In the genomic region with DNA sequence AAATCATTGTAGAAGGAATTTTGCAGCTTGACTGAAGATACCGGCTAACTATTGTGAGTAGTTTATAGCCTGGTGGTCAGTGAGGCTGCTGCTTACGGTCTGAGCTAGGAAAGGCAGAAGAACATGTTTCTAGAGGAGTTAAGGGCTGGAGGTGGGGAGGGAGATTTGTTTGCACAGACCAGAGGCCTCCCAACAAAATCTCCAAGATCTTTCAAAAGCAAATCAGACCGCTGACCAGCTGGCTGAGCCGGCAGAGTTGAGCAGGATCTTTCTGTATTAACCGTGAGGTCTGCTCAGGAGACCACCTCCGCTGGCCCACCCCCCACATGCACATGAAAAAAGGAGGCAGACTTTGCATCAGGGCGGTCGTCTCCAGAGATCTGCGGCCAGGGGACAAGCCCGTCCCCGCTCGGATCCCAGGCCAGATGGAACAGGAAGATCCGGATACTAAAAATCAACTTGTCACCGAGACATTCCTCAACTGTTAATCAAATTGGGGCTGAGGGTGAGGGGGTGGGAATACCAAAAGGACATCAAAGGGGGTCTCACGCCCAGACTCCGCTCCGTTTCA, we compare ENCODE assay signal across 28 cellular contexts.
A peak's percentile ranks its signal among the peaks of the same experiment; 100 is the strongest.
DNase-seq lines count a peak whose midpoint lies in the region; ATAC-seq, FAIRE-seq and TF ChIP-seq lines count a peak whose summit lies in the region.
"Had no signal": no experiment of that assay in that cellular context is flagged by ENCODE, and none has a peak within 500 bp of the region (broad histone marks: within the 10 kb centered on the region; RNA-seq: fewer than 3 reads in every experiment).

No MANE protein-coding gene starts in this region.

- TF ChIP-seq CTCF in SK-N-SH (IDR thresholded peaks at IDR 0.05): no peak
- no peak for TF ChIP-seq CTCF in mesothelial cell of epicardium (IDR thresholded peaks at IDR 0.05; ENCODE audit: unreplicated experiment)
- TF ChIP-seq CTCF in esophagus squamous epithelium (IDR thresholded peaks at IDR 0.05): no peak

- H3K27ac ChIP-seq in SK-N-SH (ENCODE audit: low read depth in 2 of 2, low read length in 1 of 2) (peak overlapping the region in 1 of 2 experiments; percentile 99; a peak in 2 of 4 replicates), esophagus squamous epithelium (no peak overlapping the region)
- H3K27ac ChIP-seq: 22Rv1, PC-9 had no signal

- no peak overlapping the region for H2AFZ ChIP-seq in SK-N-SH (ENCODE audit: low read depth)
- H2AFZ ChIP-seq: PC-9 had no signal

- peak overlapping the region in 1 of 2 experiments; percentile 33; a peak in 2 of 4 replicates for H3K4me3 ChIP-seq in SK-N-SH (ENCODE audit: low read depth in 2 of 2, low read length in 1 of 2)
- no peak overlapping the region for H3K4me3 ChIP-seq in esophagus squamous epithelium
- H3K4me3 ChIP-seq: GM12878, PC-9 had no signal

- peak overlapping the region; percentile 71 for H3K27ac Mint-ChIP-seq in mesothelial cell of epicardium
- H3K27ac Mint-ChIP-seq: activated naive CD8-positive, alpha-beta T cell; activated T-helper 2 cell treated with anti-CD3 and anti-CD28 coated beads, Interferon-gamma antibody, Interleukin-2, Interleukin-4, amounts not matched to agents 10 μg/mL and 5 μg/mL and 100 μg/mL, durations not matched to agents 14 hours and 24 hours and 36 hours; CD8-positive, alpha-beta T cell; effector memory CD8-positive, alpha-beta T cell; stimulated activated naive B cell treated with anti-CD40 and anti-IgM and Interleukin-4, amounts not matched to agents 10 μg/mL and 1 μg/mL and 100 μg/mL, for 72 hours; T-helper 1 cell treated with Interleukin-12 subunit alpha and Interleukin-12 subunit beta and Interleukin-4 antibody, amounts not matched to agents 30 μg/mL and 1 μg/mL, for 36 hours had no signal

- CTCF ChIA-PET in SK-N-SH (lab: Yijun Ruan, JAX): interaction anchor here (0.7 to 10.8 kb wide), 7 partner anchors 19 to 1533 kb away, joined by 3 to 182 read pairs (median 5); no protein-coding TSS in a partner anchor

- 18% methylated on average over 15 of the region's 17 CpGs for WGBS in SK-N-SH (ENCODE audit: low lambda C conversion rate)
- WGBS in esophagus squamous epithelium, 2 donors: 45 to 50% methylated on average over 11 to 17 of the region's 17 CpGs

- no peak for ATAC-seq in SK-N-SH treated with all-trans-retinoic acid at 6 μM for 48 hours
- ATAC-seq in GM21576 (IDR thresholded peaks at IDR 0.05; ENCODE audit: unreplicated experiment): no peak
- no peak for ATAC-seq in GM21529 (IDR thresholded peaks at IDR 0.05; ENCODE audit: unreplicated experiment)
- ATAC-seq: CD8-positive, alpha-beta T cell; effector memory CD8-positive, alpha-beta T cell; GM12878; HepG2; left ventricle myocardium superior; stimulated activated naive B cell treated with anti-CD40 and anti-IgM and Interleukin-4, amounts not matched to agents 10 μg/mL and 1 μg/mL and 100 μg/mL, for 72 hours had no signal

- POLR2A ChIA-PET in SK-N-SH (lab: Yijun Ruan, JAX): no interaction called here

- H3K4me1 ChIP-seq in SK-N-SH (ENCODE audit: control insufficient read depth in 1 of 2, insufficient read depth in 2 of 2, low read depth in 1 of 2, low read length in 1 of 2): peaks cover 5 to 85% of the 10 kb centered on the region in 2 experiments; a peak in 3 of 4 replicates
- H3K4me1 ChIP-seq in esophagus squamous epithelium: peaks cover 0 to 29% (median 3%) of the 10 kb centered on the region in 3 donors

- no peaks in the 10 kb centered on the region for H3K36me3 Mint-ChIP-seq in mesothelial cell of epicardium
- H3K36me3 Mint-ChIP-seq: activated naive CD8-positive, alpha-beta T cell; CD8-positive, alpha-beta T cell; stimulated activated naive B cell treated with anti-CD40 and anti-IgM and Interleukin-4, amounts not matched to agents 10 μg/mL and 1 μg/mL and 100 μg/mL, for 72 hours had no signal

- peak overlapping the region; percentile 33 for H3K4me3 Mint-ChIP-seq in mesothelial cell of epicardium
- H3K4me3 Mint-ChIP-seq: activated naive CD8-positive, alpha-beta T cell; CD8-positive, alpha-beta T cell; effector memory CD8-positive, alpha-beta T cell; stimulated activated naive B cell treated with anti-CD40 and anti-IgM and Interleukin-4, amounts not matched to agents 10 μg/mL and 1 μg/mL and 100 μg/mL, for 72 hours; T-helper 1 cell treated with Interleukin-12 subunit alpha and Interleukin-12 subunit beta and Interleukin-4 antibody, amounts not matched to agents 30 μg/mL and 1 μg/mL, for 36 hours had no signal

- intact Hi-C loops in esophagus squamous epithelium (cut with DNase I): no loop called here

- no peak for TF ChIP-seq POLR2A in esophagus squamous epithelium (IDR thresholded peaks at IDR 0.05)
- no peak for TF ChIP-seq POLR2A in GM12892 (IDR thresholded peaks at IDR 0.05; ENCODE audit: low read depth, low read length)

- H3K9me3 ChIP-seq in SK-N-SH (no peaks in the 10 kb centered on the region), esophagus squamous epithelium (no peaks in the 10 kb centered on the region)

- H3K9me3 Mint-ChIP-seq in mesothelial cell of epicardium: no peaks in the 10 kb centered on the region
- H3K9me3 Mint-ChIP-seq: activated T-helper 2 cell treated with anti-CD3 and anti-CD28 coated beads, Interferon-gamma antibody, Interleukin-2, Interleukin-4, amounts not matched to agents 10 μg/mL and 5 μg/mL and 100 μg/mL, durations not matched to agents 14 hours and 24 hours and 36 hours; CD8-positive, alpha-beta T cell; effector memory CD8-positive, alpha-beta T cell; stimulated activated naive B cell treated with anti-CD40 and anti-IgM and Interleukin-4, amounts not matched to agents 10 μg/mL and 1 μg/mL and 100 μg/mL, for 72 hours had no signal

- H3K36me3 ChIP-seq in SK-N-SH (replicated peaks in 1 of 2; ENCODE audit: control insufficient read depth in 1 of 2, insufficient read depth in 2 of 2, low read length in 1 of 2) (no peaks in the 10 kb centered on the region), esophagus squamous epithelium (no peaks in the 10 kb centered on the region)

- no peaks in the 10 kb centered on the region for H4K20me1 ChIP-seq in SK-N-SH (ENCODE audit: insufficient read depth)

- H3K4me2 ChIP-seq in SK-N-SH: peak overlapping the region; percentile 54; the same call in 1 of the 2 replicates
- H3K4me2 ChIP-seq: PC-9 had no signal

- DNase-seq in SK-N-SH (peak; percentile 44), mesothelial cell of epicardium (ENCODE audit: low spot score in 2 of 2, unreplicated experiment in 2 of 2) (no peak), esophagus squamous epithelium (lab: John Stamatoyannopoulos, UW) (no peak), GM12892 (ENCODE audit: insufficient read length) (no peak)
- DNase-seq: activated CD8-positive, alpha-beta memory T cell treated with anti-CD3 and anti-CD28 coated beads, Interleukin-2, amount 50 U/mL, for 48 hours; CD8-positive, alpha-beta T cell; DMS153; effector memory CD8-positive, alpha-beta T cell; left ventricle myocardium superior; NCI-H1092; NCI-H2029; NCI-H226; NCI-H774; occipital lobe; PC-9; SIG-M5; small intestine; stimulated activated naive B cell treated with anti-CD40 and anti-IgM and Interleukin-4, amounts not matched to agents 10 μg/mL and 1 μg/mL and 100 μg/mL, for 72 hours had no signal

- peak; percentile 26 for FAIRE-seq in endometrium (lab: Jason Lieb, UNC)
- FAIRE-seq in GM12892 (lab: Jason Lieb, UNC): no peak
- FAIRE-seq: GM12878, HepG2, small intestine had no signal

- TF ChIP-seq EP300 in SK-N-SH (IDR thresholded peaks at IDR 0.05; ENCODE audit: borderline replicate concordance in 1 of 2, low read depth in 1 of 2, low read length in 1 of 2): no peak

- no peaks in the 10 kb centered on the region for H3K79me2 ChIP-seq in SK-N-SH (ENCODE audit: insufficient read depth)

- H3F3A ChIP-seq in SK-N-SH (replicated peaks; ENCODE audit: insufficient read depth): no peaks in the 10 kb centered on the region

- peaks cover 16% of the 10 kb centered on the region for H3K27me3 Mint-ChIP-seq in mesothelial cell of epicardium (ENCODE audit: low read depth)

- TF ChIP-seq RAD21 in SK-N-SH (IDR thresholded peaks at IDR 0.05; ENCODE audit: low read length): no peak

- H3K9ac ChIP-seq in SK-N-SH: no peak overlapping the region

- no peaks in the 10 kb centered on the region; the same call in 1 of the 2 replicates for H3K27me3 ChIP-seq in SK-N-SH (ENCODE audit: insufficient read depth)
- H3K27me3 ChIP-seq in esophagus squamous epithelium: peaks cover 0 to 51% (median 0%) of the 10 kb centered on the region in 4 donors

- H3K9me2 ChIP-seq in SK-N-SH: no peaks in the 10 kb centered on the region

- H3K4me1 Mint-ChIP-seq in mesothelial cell of epicardium: peaks cover 68% of the 10 kb centered on the region
- H3K4me1 Mint-ChIP-seq: stimulated activated naive B cell treated with anti-CD40 and anti-IgM and Interleukin-4, amounts not matched to agents 10 μg/mL and 1 μg/mL and 100 μg/mL, for 72 hours had no signal

TF ChIP-seq in SK-N-SH, 30 proteins besides CTCF, POLR2A, EP300 and RAD21:
- TF ChIP-seq MXI1 (IDR thresholded peaks at IDR 0.05; ENCODE audit: low read depth, low read length) (0 out of 2 replicates have a peak, but pooled peaks have one; percentile 18), POLR2AphosphoS5 (IDR thresholded peaks at IDR 0.05; ENCODE audit: low read depth, low read length) (no peak)

TF ChIP-seq in SK-N-SH treated with all-trans-retinoic acid at 6 μM for 48 hours, 23 proteins besides CTCF, POLR2A, EP300 and RAD21 (continues in another document):
- TF ChIP-seq TOX (CRISPR knock-in tag; IDR thresholded peaks at IDR 0.05; ENCODE audit: borderline replicate concordance) (no peak), BACH2 (CRISPR knock-in tag; IDR thresholded peaks at IDR 0.05; ENCODE audit: borderline replicate concordance) (no peak), ZNF70 (CRISPR knock-in tag; IDR thresholded peaks at IDR 0.05) (no peak), ZNF565 (CRISPR knock-in tag; conservative IDR thresholded peaks at IDR 0.05; ENCODE audit: low read depth) (no peak)
